18 cellular contexts compared by ENCODE assay signal in genomic region chr3:171225101-171225674, GRCh38.
A peak's percentile ranks its signal among the peaks of the same experiment; 100 is the strongest.
DNase-seq lines count a peak whose midpoint lies in the region; ATAC-seq lines count a peak whose summit lies in the region.
"Had no signal": no experiment of that assay in that cellular context is flagged by ENCODE, and none has a peak within 500 bp of the region (broad histone marks: within the 10 kb centered on the region; RNA-seq: fewer than 3 reads in every experiment).

No MANE protein-coding gene starts in this region.

- no peak for DNase-seq in activated T-cell treated with anti-CD3 and anti-CD28 coated beads, Interleukin-2, amount 50 U/mL, for 4 hours
- no peak for DNase-seq in activated T-cell treated with anti-CD3 and anti-CD28 coated beads for 4 hours
- peak; percentile 61 for DNase-seq in NCI-H1436 (lab: John Stamatoyannopoulos, UW)
- no peak for DNase-seq in activated naive CD8-positive, alpha-beta T cell treated with anti-CD3 and anti-CD28 coated beads for 36 hours
- no peak for DNase-seq in stimulated activated naive CD8-positive, alpha-beta T cell treated with anti-CD3 and anti-CD28 coated beads, Interleukin-15, Interleukin-2, amounts not matched to agents 100 U/mL and 50 U/mL, for 24 hours
- DNase-seq in midbrain (lab: John Stamatoyannopoulos, UW) = no peak
- DNase-seq in T-helper 9 cell = no peak
- DNase-seq: ACHN; activated CD4-positive, alpha-beta T cell treated with anti-CD3 and anti-CD28 coated beads, Interleukin-2, amount 50 U/mL, for 1 hour; activated gamma-delta T cell; brain microvascular endothelial cell; Caco-2; heart left ventricle; islet precursor cell; NCI-H2227 treated with DMSO at 0.1 percent for 48 hours had no signal

- H3K9me3 Mint-ChIP-seq in activated T-cell treated with anti-CD3 and anti-CD28 coated beads, Interleukin-2, amount 50 U/mL, for 4 hours = peaks cover 8% of the 10 kb centered on the region
- peaks cover 9% of the 10 kb centered on the region for H3K9me3 Mint-ChIP-seq in activated naive CD8-positive, alpha-beta T cell treated with anti-CD3 and anti-CD28 coated beads for 36 hours

- ATAC-seq in activated T-cell treated with anti-CD3 and anti-CD28 coated beads, Interleukin-2, amount 50 U/mL, for 4 hours = peak; percentile 87
- ATAC-seq in stimulated activated naive CD8-positive, alpha-beta T cell treated with anti-CD3 and anti-CD28 coated beads, Interleukin-15, Interleukin-2, amounts not matched to agents 100 U/mL and 50 U/mL, for 24 hours = peak; percentile 58
- ATAC-seq in HG02840 (IDR thresholded peaks at IDR 0.05; ENCODE audit: low FRiP score, unreplicated experiment) = no peak
- ATAC-seq: heart left ventricle had no signal

- peak overlapping the region; percentile 66 for H3K27ac Mint-ChIP-seq in activated naive CD8-positive, alpha-beta T cell treated with anti-CD3 and anti-CD28 coated beads for 36 hours
- H3K27ac Mint-ChIP-seq: memory B cell had no signal

- H3K4me1 Mint-ChIP-seq in activated T-cell treated with anti-CD3 and anti-CD28 coated beads, Interleukin-2, amount 50 U/mL, for 4 hours (ENCODE audit: low read depth) = peaks cover 43% of the 10 kb centered on the region
- peaks cover 41% of the 10 kb centered on the region for H3K4me1 Mint-ChIP-seq in activated naive CD8-positive, alpha-beta T cell treated with anti-CD3 and anti-CD28 coated beads for 36 hours
- H3K4me1 Mint-ChIP-seq: memory B cell had no signal

- no peak overlapping the region for H3K4me3 Mint-ChIP-seq in activated T-cell treated with anti-CD3 and anti-CD28 coated beads, Interleukin-2, amount 50 U/mL, for 4 hours
- no peak overlapping the region for H3K4me3 Mint-ChIP-seq in activated naive CD8-positive, alpha-beta T cell treated with anti-CD3 and anti-CD28 coated beads for 36 hours
- H3K4me3 Mint-ChIP-seq: memory B cell, neural crest cell had no signal

- peaks cover 23% of the 10 kb centered on the region for H3K36me3 Mint-ChIP-seq in activated T-cell treated with anti-CD3 and anti-CD28 coated beads, Interleukin-2, amount 50 U/mL, for 4 hours (ENCODE audit: insufficient read depth)
- H3K36me3 Mint-ChIP-seq in activated naive CD8-positive, alpha-beta T cell treated with anti-CD3 and anti-CD28 coated beads for 36 hours = peaks cover 27% of the 10 kb centered on the region
- H3K36me3 Mint-ChIP-seq: memory B cell had no signal

- no peaks in the 10 kb centered on the region for H3K27me3 Mint-ChIP-seq in activated T-cell treated with anti-CD3 and anti-CD28 coated beads, Interleukin-2, amount 50 U/mL, for 4 hours (ENCODE audit: low read depth)
- H3K27me3 Mint-ChIP-seq in activated naive CD8-positive, alpha-beta T cell treated with anti-CD3 and anti-CD28 coated beads for 36 hours = no peaks in the 10 kb centered on the region
- H3K27me3 Mint-ChIP-seq: memory B cell had no signal
